ENCODE assay signal across 2 cellular contexts in the genomic region with DNA sequence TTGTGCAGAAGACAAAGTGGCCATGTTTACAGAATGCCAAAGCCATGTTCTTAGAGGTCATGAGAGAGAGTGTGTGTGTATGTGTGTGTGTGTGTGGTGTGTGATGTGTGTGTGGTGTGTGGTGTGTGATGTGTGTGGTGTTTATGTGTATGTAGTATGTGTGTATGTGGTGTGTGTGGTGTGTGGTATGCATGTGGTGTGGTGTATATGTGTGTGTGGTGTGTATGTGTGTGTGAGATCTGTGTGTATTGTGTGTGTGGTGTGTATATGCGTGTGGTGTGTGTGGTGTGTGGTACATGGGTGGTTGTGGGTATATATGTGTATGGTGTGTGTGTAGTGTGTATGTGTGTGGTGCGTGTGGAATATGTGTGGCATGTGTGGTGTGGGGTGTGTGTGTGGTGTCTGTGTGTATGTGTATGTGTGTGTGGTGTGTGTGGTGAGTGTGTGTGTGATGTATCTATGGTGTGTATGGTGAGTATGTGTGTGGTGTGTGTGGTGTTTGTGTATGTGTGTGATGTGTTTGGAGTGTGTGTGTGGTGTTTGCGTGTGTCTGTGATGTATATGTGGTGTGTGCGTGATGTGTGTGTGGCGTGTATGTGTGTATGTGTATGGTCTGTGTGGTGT.
TF ChIP-seq lines count a peak whose summit lies in the region.

No MANE protein-coding gene starts in this region.

TF ChIP-seq in H1, 55 proteins besides CTCF, POLR2A, EP300 and RAD21:
- TF ChIP-seq RNF2 (IDR thresholded peaks at IDR 0.05; ENCODE audit: borderline replicate concordance, low read depth, low read length, missing control alignments, poor library complexity, severe bottlenecking) (no peak), SIRT6 (IDR thresholded peaks at IDR 0.05; ENCODE audit: low read length) (no peak), CREB1 (IDR thresholded peaks at IDR 0.05) (no peak), KDM5A (IDR thresholded peaks at IDR 0.05; ENCODE audit: low read length) (no peak), NANOG (IDR thresholded peaks at IDR 0.05; ENCODE audit: insufficient read depth, low read depth, low read length, poor library complexity, severe bottlenecking) (no peak), SP1 (IDR thresholded peaks at IDR 0.05; ENCODE audit: low read depth, low read length) (no peak), EZH2 (IDR thresholded peaks at IDR 0.05; ENCODE audit: low read depth, low read length, severe bottlenecking) (no peak)
TF ChIP-seq in H1: peak in this region for 0.

TF ChIP-seq in GM23338, 12 proteins besides CTCF, POLR2A, EP300 and RAD21:
- TF ChIP-seq EZH2 (IDR thresholded peaks at IDR 0.05; ENCODE audit: low read depth, unreplicated experiment) = no peak
- no peak for TF ChIP-seq POLR2AphosphoS5 (IDR thresholded peaks at IDR 0.05; ENCODE audit: low read depth)
- TF ChIP-seq, protein P1, sequence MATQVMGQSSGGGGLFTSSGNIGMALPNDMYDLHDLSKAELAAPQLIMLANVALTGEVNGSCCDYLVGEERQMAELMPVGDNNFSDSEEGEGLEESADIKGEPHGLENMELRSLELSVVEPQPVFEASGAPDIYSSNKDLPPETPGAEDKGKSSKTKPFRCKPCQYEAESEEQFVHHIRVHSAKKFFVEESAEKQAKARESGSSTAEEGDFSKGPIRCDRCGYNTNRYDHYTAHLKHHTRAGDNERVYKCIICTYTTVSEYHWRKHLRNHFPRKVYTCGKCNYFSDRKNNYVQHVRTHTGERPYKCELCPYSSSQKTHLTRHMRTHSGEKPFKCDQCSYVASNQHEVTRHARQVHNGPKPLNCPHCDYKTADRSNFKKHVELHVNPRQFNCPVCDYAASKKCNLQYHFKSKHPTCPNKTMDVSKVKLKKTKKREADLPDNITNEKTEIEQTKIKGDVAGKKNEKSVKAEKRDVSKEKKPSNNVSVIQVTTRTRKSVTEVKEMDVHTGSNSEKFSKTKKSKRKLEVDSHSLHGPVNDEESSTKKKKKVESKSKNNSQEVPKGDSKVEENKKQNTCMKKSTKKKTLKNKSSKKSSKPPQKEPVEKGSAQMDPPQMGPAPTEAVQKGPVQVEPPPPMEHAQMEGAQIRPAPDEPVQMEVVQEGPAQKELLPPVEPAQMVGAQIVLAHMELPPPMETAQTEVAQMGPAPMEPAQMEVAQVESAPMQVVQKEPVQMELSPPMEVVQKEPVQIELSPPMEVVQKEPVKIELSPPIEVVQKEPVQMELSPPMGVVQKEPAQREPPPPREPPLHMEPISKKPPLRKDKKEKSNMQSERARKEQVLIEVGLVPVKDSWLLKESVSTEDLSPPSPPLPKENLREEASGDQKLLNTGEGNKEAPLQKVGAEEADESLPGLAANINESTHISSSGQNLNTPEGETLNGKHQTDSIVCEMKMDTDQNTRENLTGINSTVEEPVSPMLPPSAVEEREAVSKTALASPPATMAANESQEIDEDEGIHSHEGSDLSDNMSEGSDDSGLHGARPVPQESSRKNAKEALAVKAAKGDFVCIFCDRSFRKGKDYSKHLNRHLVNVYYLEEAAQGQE (IDR thresholded peaks at IDR 0.05; ENCODE audit: unreplicated experiment) = no peak
- no peak for TF ChIP-seq NANOG (IDR thresholded peaks at IDR 0.05; ENCODE audit: borderline replicate concordance)
